ENCODE assay signal across 23 cellular contexts in the genomic region with DNA sequence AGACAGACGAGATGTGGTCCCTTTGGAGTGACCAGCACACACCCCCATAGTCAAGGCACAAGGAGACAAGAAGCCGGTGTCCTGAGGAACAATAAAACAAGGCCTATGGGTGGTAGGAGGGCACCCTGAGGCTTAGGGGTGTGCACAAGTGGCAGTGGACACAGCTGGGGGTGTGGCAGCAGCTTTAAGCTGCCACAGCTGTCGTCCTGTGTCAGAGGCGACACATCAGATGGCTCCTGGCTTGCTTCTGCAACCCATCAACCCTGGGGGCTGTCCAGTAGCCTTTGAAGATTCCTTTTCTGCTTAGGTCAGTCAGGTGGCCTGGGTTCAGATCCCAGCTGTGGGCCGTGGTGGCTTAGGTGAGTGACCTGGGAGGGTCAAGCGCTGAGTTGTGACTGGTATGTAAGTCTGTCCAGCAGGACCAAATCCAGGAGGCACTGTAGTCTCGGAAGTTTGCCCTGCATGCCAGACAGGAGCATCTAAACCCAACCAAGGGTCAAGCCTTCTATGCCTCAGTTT. TPM values are rescaled to one million over a fixed set of nuclear protein-coding genes. Genes with fewer than 3 reads are reported as not detected.
"Had no signal": no experiment of that assay in that cellular context is flagged by ENCODE, and none has a peak within 500 bp of the region (broad histone marks: within the 10 kb centered on the region; RNA-seq: fewer than 3 reads in every experiment).

No MANE protein-coding gene starts in this region.

- H3K9ac ChIP-seq: KMS-11, SK-N-SH had no signal

- H3K36me3 ChIP-seq: MG63 had no signal

- H3K27me3 ChIP-seq: MG63 had no signal

- H3K4me3 ChIP-seq: MG63 had no signal

- H3K27ac ChIP-seq: KMS-11, VCaP had no signal

- DNase-seq: activated CD4-positive, alpha-beta memory T cell treated with anti-CD3 and anti-CD28 coated beads for 36 hours; activated CD4-positive, alpha-beta T cell treated with anti-CD3 and anti-CD28 coated beads, Interleukin-2, amount 10 ng/mL, durations not matched to agents 7 days and 5 days; activated CD4-positive, CD25-positive, alpha-beta regulatory T cell; activated CD8-positive, alpha-beta memory T cell treated with anti-CD3 and anti-CD28 coated beads for 24 hours; activated gamma-delta T cell; activated naive CD4-positive, alpha-beta T cell treated with anti-CD3 and anti-CD28 coated beads for 36 hours; activated T-cell treated with anti-CD3 and anti-CD28 coated beads, Interleukin-2, amount 50 U/mL, for 4 hours; amygdala; MG63; MV-4-11; NCI-H1092 treated with DMSO at 0.1 percent for 48 hours; NCI-H1436 treated with DMSO at 0.1 percent for 48 hours; NCI-H187; NCI-H2081; OCI-M1; RPMI8226; SK-N-SH; T-helper 1 cell had no signal

- H3K9me3 ChIP-seq: MG63, SK-N-SH had no signal

- ATAC-seq: activated T-cell treated with anti-CD3 and anti-CD28 coated beads, Interleukin-2, amount 50 U/mL, for 4 hours; Panc1; Right ventricle myocardium inferior had no signal

- H3K4me2 ChIP-seq: KMS-11, SK-N-SH had no signal

RNA-seq across cellular contexts. Expression of gene DRC3, which starts 15.8 kb away (rescaled TPM):
- total RNA-seq: T-helper 2 cell treated with Interferon-gamma antibody and Interleukin-4, amounts not matched to agents 100 ng/mL and 5 ng/mL, for 36 hours had no signal
